ENCODE assay signal across 1 cellular context in the genomic region with DNA sequence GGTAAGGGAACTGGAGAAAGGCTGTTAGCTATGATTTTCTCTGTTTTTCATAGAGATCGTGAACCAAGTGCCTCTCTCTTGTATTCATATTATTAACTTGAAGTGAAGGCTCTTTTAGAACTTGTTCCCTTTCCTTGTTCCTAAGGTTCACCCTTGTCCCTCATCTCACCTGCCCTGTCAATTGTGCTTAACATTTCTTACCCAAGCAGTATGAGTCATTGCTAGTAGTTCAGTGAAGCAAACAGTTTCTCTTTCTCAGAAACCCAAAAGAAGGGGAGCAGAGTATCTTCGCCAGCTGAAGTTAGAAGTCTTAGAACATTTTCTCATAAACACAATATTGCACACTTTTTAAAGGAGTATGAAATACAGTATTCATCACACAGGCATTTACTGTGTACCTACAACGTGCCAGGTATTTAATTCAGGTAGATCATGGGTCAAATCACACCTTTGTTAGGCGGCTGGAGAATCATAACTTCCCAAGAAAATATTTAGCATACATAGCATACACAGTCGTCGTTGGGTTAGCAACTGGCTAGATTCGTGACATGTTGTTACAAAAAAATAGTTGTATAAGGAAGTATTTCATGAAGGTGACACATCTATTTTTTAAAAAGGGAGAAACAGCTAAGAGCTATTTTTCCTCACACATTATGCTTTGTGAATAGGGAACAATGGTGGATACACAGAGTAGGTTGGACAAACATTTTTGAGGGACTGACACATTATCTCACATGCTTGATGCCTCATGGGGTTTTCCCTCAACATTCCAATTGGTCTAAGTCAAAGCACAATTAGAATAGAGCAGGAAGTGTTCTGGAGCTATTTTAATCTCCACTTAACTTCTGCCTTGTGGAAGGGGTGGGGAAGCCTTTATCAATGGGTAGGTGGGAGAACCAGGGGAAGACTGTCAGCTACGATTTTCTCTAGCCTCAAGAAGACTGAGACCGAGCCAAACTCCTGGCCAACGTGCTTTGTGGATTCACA.
TF ChIP-seq lines count a peak whose summit lies in the region.

No MANE protein-coding gene starts in this region.

TF ChIP-seq in GM12878, 131 proteins besides CTCF, POLR2A, EP300 and RAD21 (continued from another document):
- TF ChIP-seq, protein P1, sequence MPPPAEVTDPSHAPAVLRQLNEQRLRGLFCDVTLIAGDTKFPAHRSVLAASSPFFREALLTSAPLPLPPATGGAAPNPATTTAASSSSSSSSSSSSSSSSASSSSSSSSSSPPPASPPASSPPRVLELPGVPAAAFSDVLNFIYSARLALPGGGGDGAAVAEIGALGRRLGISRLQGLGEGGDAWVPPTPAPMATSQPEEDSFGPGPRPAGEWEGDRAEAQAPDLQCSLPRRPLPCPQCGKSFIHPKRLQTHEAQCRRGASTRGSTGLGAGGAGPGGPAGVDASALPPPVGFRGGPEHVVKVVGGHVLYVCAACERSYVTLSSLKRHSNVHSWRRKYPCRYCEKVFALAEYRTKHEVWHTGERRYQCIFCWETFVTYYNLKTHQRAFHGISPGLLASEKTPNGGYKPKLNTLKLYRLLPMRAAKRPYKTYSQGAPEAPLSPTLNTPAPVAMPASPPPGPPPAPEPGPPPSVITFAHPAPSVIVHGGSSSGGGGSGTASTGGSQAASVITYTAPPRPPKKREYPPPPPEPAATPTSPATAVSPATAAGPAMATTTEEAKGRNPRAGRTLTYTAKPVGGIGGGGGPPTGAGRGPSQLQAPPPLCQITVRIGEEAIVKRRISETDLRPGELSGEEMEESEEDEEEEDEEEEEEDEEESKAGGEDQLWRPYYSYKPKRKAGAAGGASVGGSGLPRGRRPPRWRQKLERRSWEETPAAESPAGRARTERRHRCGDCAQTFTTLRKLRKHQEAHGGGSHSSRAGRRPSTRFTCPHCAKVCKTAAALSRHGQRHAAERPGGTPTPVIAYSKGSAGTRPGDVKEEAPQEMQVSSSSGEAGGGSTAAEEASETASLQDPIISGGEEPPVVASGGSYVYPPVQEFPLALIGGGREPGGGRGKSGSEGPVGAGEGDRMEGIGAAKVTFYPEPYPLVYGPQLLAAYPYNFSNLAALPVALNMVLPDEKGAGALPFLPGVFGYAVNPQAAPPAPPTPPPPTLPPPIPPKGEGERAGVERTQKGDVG (CRISPR knock-in tag; IDR thresholded peaks at IDR 0.05) = no peak
- TF ChIP-seq ZNF217 (IDR thresholded peaks at IDR 0.05) (no peak), RUNX3 (IDR thresholded peaks at IDR 0.05; ENCODE audit: low read length) (peak; percentile 22; the same call in 1 of the 2 replicates), GABPA (IDR thresholded peaks at IDR 0.05; ENCODE audit: low read depth) (0 out of 2 replicates have a peak, but pooled peaks have one; percentile 14), JUNB (IDR thresholded peaks at IDR 0.05) (peak; percentile 21; the same call in 1 of the 2 replicates), PAX5 (IDR thresholded peaks at IDR 0.05; ENCODE audit: borderline replicate concordance, low read depth, low read length) (no peak), FOXM1 (IDR thresholded peaks at IDR 0.05; ENCODE audit: low read depth, low read length) (0 out of 2 replicates have a peak, but pooled peaks have one; percentile 42), PML (IDR thresholded peaks at IDR 0.05; ENCODE audit: low read length) (peak; percentile 31; the same call in 1 of the 2 replicates), ETV6 (conservative IDR thresholded peaks at IDR 0.05 in 1 of 2, IDR thresholded peaks at IDR 0.05 in 1 of 2; ENCODE audit: borderline replicate concordance in 1 of 2, low read depth in 1 of 2) (no peak), RELA (IDR thresholded peaks at IDR 0.05; ENCODE audit: borderline replicate concordance, partially characterized antibody) (no peak), BACH1 (IDR thresholded peaks at IDR 0.05; ENCODE audit: borderline replicate concordance) (no peak), SPI1 (IDR thresholded peaks at IDR 0.05; ENCODE audit: borderline replicate concordance, insufficient read depth, low read depth, low read length) (no peak)
- TF ChIP-seq, protein P2, sequence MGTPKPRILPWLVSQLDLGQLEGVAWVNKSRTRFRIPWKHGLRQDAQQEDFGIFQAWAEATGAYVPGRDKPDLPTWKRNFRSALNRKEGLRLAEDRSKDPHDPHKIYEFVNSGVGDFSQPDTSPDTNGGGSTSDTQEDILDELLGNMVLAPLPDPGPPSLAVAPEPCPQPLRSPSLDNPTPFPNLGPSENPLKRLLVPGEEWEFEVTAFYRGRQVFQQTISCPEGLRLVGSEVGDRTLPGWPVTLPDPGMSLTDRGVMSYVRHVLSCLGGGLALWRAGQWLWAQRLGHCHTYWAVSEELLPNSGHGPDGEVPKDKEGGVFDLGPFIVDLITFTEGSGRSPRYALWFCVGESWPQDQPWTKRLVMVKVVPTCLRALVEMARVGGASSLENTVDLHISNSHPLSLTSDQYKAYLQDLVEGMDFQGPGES (IDR thresholded peaks at IDR 0.05) = no peak
- TF ChIP-seq, protein P3, sequence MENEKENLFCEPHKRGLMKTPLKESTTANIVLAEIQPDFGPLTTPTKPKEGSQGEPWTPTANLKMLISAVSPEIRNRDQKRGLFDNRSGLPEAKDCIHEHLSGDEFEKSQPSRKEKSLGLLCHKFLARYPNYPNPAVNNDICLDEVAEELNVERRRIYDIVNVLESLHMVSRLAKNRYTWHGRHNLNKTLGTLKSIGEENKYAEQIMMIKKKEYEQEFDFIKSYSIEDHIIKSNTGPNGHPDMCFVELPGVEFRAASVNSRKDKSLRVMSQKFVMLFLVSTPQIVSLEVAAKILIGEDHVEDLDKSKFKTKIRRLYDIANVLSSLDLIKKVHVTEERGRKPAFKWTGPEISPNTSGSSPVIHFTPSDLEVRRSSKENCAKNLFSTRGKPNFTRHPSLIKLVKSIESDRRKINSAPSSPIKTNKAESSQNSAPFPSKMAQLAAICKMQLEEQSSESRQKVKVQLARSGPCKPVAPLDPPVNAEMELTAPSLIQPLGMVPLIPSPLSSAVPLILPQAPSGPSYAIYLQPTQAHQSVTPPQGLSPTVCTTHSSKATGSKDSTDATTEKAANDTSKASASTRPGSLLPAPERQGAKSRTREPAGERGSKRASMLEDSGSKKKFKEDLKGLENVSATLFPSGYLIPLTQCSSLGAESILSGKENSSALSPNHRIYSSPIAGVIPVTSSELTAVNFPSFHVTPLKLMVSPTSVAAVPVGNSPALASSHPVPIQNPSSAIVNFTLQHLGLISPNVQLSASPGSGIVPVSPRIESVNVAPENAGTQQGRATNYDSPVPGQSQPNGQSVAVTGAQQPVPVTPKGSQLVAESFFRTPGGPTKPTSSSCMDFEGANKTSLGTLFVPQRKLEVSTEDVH (IDR thresholded peaks at IDR 0.05; ENCODE audit: low read depth, partially characterized antibody) = no peak
- TF ChIP-seq, protein P4, sequence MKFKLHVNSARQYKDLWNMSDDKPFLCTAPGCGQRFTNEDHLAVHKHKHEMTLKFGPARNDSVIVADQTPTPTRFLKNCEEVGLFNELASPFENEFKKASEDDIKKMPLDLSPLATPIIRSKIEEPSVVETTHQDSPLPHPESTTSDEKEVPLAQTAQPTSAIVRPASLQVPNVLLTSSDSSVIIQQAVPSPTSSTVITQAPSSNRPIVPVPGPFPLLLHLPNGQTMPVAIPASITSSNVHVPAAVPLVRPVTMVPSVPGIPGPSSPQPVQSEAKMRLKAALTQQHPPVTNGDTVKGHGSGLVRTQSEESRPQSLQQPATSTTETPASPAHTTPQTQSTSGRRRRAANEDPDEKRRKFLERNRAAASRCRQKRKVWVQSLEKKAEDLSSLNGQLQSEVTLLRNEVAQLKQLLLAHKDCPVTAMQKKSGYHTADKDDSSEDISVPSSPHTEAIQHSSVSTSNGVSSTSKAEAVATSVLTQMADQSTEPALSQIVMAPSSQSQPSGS (IDR thresholded peaks at IDR 0.05; ENCODE audit: low read length) = peak; percentile 47
